ENCODE assay signal across 10 cellular contexts in genomic region chr11:1749787-1750351, GRCh38. TPM values are rescaled to one million over a fixed set of nuclear protein-coding genes. Genes with fewer than 3 reads are reported as not detected.
A peak's percentile ranks its signal among the peaks of the same experiment; 100 is the strongest.
DNase-seq lines count a peak whose midpoint lies in the region; ATAC-seq, FAIRE-seq and TF ChIP-seq lines count a peak whose summit lies in the region.
"Had no signal": no experiment of that assay in that cellular context is flagged by ENCODE, and none has a peak within 500 bp of the region (broad histone marks: within the 10 kb centered on the region; RNA-seq: fewer than 3 reads in every experiment).

No MANE protein-coding gene starts in this region.

- no peak overlapping the region for H3K27ac Mint-ChIP-seq in stimulated activated naive CD8-positive, alpha-beta T cell treated with anti-CD3 and anti-CD28 coated beads, Interleukin-15, Interleukin-2, amounts not matched to agents 100 ng/mL and 50 ng/mL, for 24 hours

- no peaks in the 10 kb centered on the region for H3K27me3 ChIP-seq in body of pancreas
- peaks cover 0 to 3% of the 10 kb centered on the region in 2 experiments; a peak in 2 of 5 replicates for H3K27me3 ChIP-seq in HepG2 (ENCODE audit: control insufficient read depth in 1 of 2, insufficient read depth in 2 of 2, low read length in 2 of 2)
- H3K27me3 ChIP-seq in aorta (ENCODE audit: control insufficient read depth in 1 of 2, insufficient read depth in 2 of 2, low read length in 1 of 2) = no peaks in the 10 kb centered on the region

- no peak overlapping the region for H3K9ac ChIP-seq in HepG2 (ENCODE audit: insufficient read depth, low read depth, low read length)

- intact Hi-C loops in body of pancreas (cut with DNase I) (no loop called here), HepG2 (cut with micrococcal nuclease; ENCODE audit: unreplicated experiment) (no loop called here), aorta (cut with DNase I) (loop anchor here (2.0 to 5.0 kb wide), 3 partner anchors 53 to 77 kb away; partner anchors contain the start of gene KRTAP5-6 (in 1 of the 2))

- no peaks in the 10 kb centered on the region for H3K9me3 ChIP-seq in body of pancreas
- H3K9me3 ChIP-seq in HepG2 (ENCODE audit: low read length) = no peaks in the 10 kb centered on the region
- H3K9me3 ChIP-seq in aorta (ENCODE audit: control insufficient read depth, low read length) = no peaks in the 10 kb centered on the region

- ATAC-seq in stimulated activated naive CD8-positive, alpha-beta T cell treated with anti-CD3 and anti-CD28 coated beads, Interleukin-15, Interleukin-2, amounts not matched to agents 100 U/mL and 50 U/mL, for 24 hours = no peak
- ATAC-seq in body of pancreas (peak; percentile 15), HepG2 (peak; percentile 25), aorta (ENCODE audit: low FRiP score) (no peak), HG02981 (IDR thresholded peaks at IDR 0.05; ENCODE audit: unreplicated experiment) (no peak), HG03378 (IDR thresholded peaks at IDR 0.05; ENCODE audit: unreplicated experiment) (no peak)

- peak overlapping the region; percentile 48 for H3K4me3 Mint-ChIP-seq in stimulated activated naive CD8-positive, alpha-beta T cell treated with anti-CD3 and anti-CD28 coated beads, Interleukin-15, Interleukin-2, amounts not matched to agents 100 ng/mL and 50 ng/mL, for 24 hours

- H3K36me3 ChIP-seq in body of pancreas (replicated peaks in 1 of 2; ENCODE audit: insufficient read depth in 1 of 2, low read depth in 2 of 2) (peaks cover 0 to 17% of the 10 kb centered on the region in 2 donors), HepG2 (replicated peaks in 1 of 2; ENCODE audit: control insufficient read depth in 1 of 2, insufficient read depth in 2 of 2, low read length in 2 of 2) (peaks cover 5 to 7% of the 10 kb centered on the region in 2 experiments; a peak in 2 of 5 replicates), aorta (ENCODE audit: control insufficient read depth in 1 of 2, insufficient read depth in 2 of 2, low read length in 1 of 2) (peaks cover 0 to 4% of the 10 kb centered on the region in 2 donors)

- H2AFZ ChIP-seq in HepG2 (ENCODE audit: low read length) = no peak overlapping the region

- no TSS peak for BruUV-seq in HepG2 (replicated peaks; lab: Mats Ljungman, UMichigan)

- TF ChIP-seq EP300 in HepG2 (IDR thresholded peaks at IDR 0.05; ENCODE audit: low read depth in 2 of 2, low read length in 2 of 2) (no peak), HepG2 (CRISPR knock-in tag; IDR thresholded peaks at IDR 0.05; ENCODE audit: borderline replicate concordance) (no peak)

- H3K27ac ChIP-seq in body of pancreas (no peak overlapping the region), HepG2 (ENCODE audit: extremely low read length, insufficient read depth, low read length) (no peak overlapping the region), aorta (ENCODE audit: low read depth in 1 of 2, low read length in 2 of 2) (peak overlapping the region; percentile 54 to 86)

- no peak for DNase-seq in stimulated activated naive CD8-positive, alpha-beta T cell treated with anti-CD3 and anti-CD28 coated beads, Interleukin-15, Interleukin-2, amounts not matched to agents 100 U/mL and 50 U/mL, for 24 hours
- DNase-seq in body of pancreas (no peak), HepG2 (ENCODE audit: low spot score) (no peak), aorta (peak; percentile 80 to 83), midbrain (lab: John Stamatoyannopoulos, UW) (no peak)
- DNase-seq: GDM1 had no signal

- peaks cover 14% of the 10 kb centered on the region for H3K27me3 Mint-ChIP-seq in stimulated activated naive CD8-positive, alpha-beta T cell treated with anti-CD3 and anti-CD28 coated beads, Interleukin-15, Interleukin-2, amounts not matched to agents 100 ng/mL and 50 ng/mL, for 24 hours

- H3K4me1 Mint-ChIP-seq in stimulated activated naive CD8-positive, alpha-beta T cell treated with anti-CD3 and anti-CD28 coated beads, Interleukin-15, Interleukin-2, amounts not matched to agents 100 ng/mL and 50 ng/mL, for 24 hours (ENCODE audit: low read depth) = peaks cover 30% of the 10 kb centered on the region

- TF ChIP-seq POLR2A in body of pancreas (IDR thresholded peaks at IDR 0.05) = no peak
- 0 out of 4 replicates have a peak, but pooled peaks of 1 of the 2 experiments have one; percentile 11 for TF ChIP-seq POLR2A in HepG2 (IDR thresholded peaks at IDR 0.05; ENCODE audit: insufficient read depth in 1 of 2, low read depth in 2 of 2, low read length in 2 of 2)

- no peak for FAIRE-seq in HepG2 (lab: Jason Lieb, UNC)

- H3K4me2 ChIP-seq in HepG2 (ENCODE audit: low read depth, low read length) = no peak overlapping the region

- WGBS in body of pancreas, 2 donors = 13 to 30% methylated on average over 12 of the region's 12 CpGs
- 27% methylated on average over 9 of the region's 12 CpGs for WGBS in HepG2 (ENCODE audit: low lambda C conversion rate)
- 36 to 38% methylated on average over 12 of the region's 12 CpGs for WGBS in aorta, 2 donors

- peaks cover 8% of the 10 kb centered on the region for H3K9me3 Mint-ChIP-seq in stimulated activated naive CD8-positive, alpha-beta T cell treated with anti-CD3 and anti-CD28 coated beads, Interleukin-15, Interleukin-2, amounts not matched to agents 100 ng/mL and 50 ng/mL, for 24 hours

- POLR2A ChIA-PET in HepG2 (lab: Yijun Ruan, JAX) = interaction anchor here (1.5 to 1.7 kb wide), 3 partner anchors 12 to 97 kb away, joined by 4 to 9 read pairs (median 6); no protein-coding TSS in a partner anchor

- H3K36me3 Mint-ChIP-seq in stimulated activated naive CD8-positive, alpha-beta T cell treated with anti-CD3 and anti-CD28 coated beads, Interleukin-15, Interleukin-2, amounts not matched to agents 100 ng/mL and 50 ng/mL, for 24 hours (ENCODE audit: low read depth) = peaks cover 4% of the 10 kb centered on the region

- H3K4me3 ChIP-seq in body of pancreas (no peak overlapping the region), HepG2 (replicated peaks in 1 of 3; ENCODE audit: insufficient read depth in 1 of 3, low read depth in 2 of 3, low read length in 3 of 3) (no peak overlapping the region; a peak in 1 of 6 replicates), aorta (ENCODE audit: low read length in 2 of 2) (peak overlapping the region; percentile 56 to 59)

- peaks cover 3% of the 10 kb centered on the region; the same call in 1 of the 2 replicates for H4K20me1 ChIP-seq in HepG2 (ENCODE audit: insufficient read depth, low read length)

- CTCF ChIA-PET in HepG2 (lab: Yijun Ruan, JAX; ENCODE audit: low intra/inter-chr PET ratio, low total read pairs) = no interaction called here

- TF ChIP-seq CTCF in body of pancreas (IDR thresholded peaks at IDR 0.05) = no peak
- TF ChIP-seq CTCF in HepG2 (CRISPR knock-in tag; IDR thresholded peaks at IDR 0.05) = no peak

- H3K4me1 ChIP-seq in body of pancreas (peaks cover 35% of the 10 kb centered on the region), HepG2 (ENCODE audit: insufficient read depth, low read length) (peaks cover 22% of the 10 kb centered on the region; the same call in 1 of the 2 replicates), aorta (ENCODE audit: control insufficient read depth in 1 of 2, insufficient read depth in 2 of 2, low read length in 2 of 2) (no peaks in the 10 kb centered on the region)

- in situ Hi-C loops in HepG2 (cut with HindIII; ENCODE audit: extremely low pct_ligation_motif_present, low pct_unique_long_range_greater_than_20kb) = no loop called here

- H3K79me2 ChIP-seq in HepG2 (ENCODE audit: insufficient read depth, low read length) = no peaks in the 10 kb centered on the region

- no peak for TF ChIP-seq RAD21 in HepG2 (CRISPR knock-in tag; IDR thresholded peaks at IDR 0.05)

RNA-seq across cellular contexts. Expression of gene IFITM10, which starts 0.5 kb away (rescaled TPM):
- total RNA-seq in body of pancreas (under 1 TPM in 1 of 2 donors, not detected in 1; 0.26 TPM), HepG2 (2016; rRNA removed; fragmentation: Illumina TruSeq; extraction: Trizol) (0.09 TPM in 1 of 2 replicates, not detected in the other), aorta (10 to 100 TPM; 10.7 to 15.0 TPM)
- not detected in 2 replicates for total RNA-seq in HepG2 (2016; cell fraction: cytosol; rRNA removed; fragmentation: Illumina TruSeq; extraction: Trizol; ENCODE audit: low read depth)
- total RNA-seq in HepG2 (2016; cell fraction: insoluble cytoplasmic fraction; rRNA removed; fragmentation: Illumina TruSeq; extraction: Trizol) = not detected in 2 replicates
- total RNA-seq in HepG2 (2016; cell fraction: membrane; rRNA removed; fragmentation: Illumina TruSeq; extraction: Trizol) = not detected in 2 replicates
- total RNA-seq in HepG2 (2016; cell fraction: nucleus; rRNA removed; fragmentation: Illumina TruSeq; extraction: Trizol) = not detected in 2 replicates
- polyA plus RNA-seq in HepG2 (2011; rRNA removed) (0.13 and 0.22 TPM in 2 replicates), aorta (10 to 100 TPM in 1 of 2 donors, 1 to 10 TPM in 1; 1.9 to 47.7 TPM)
- 0.08 and 0.11 TPM in 2 replicates for polyA plus RNA-seq in HepG2 (2011; cell fraction: cytosol; rRNA removed)
- 1.8 and 2.5 TPM in 2 replicates for polyA plus RNA-seq in HepG2 (2011; cell fraction: nucleus; rRNA removed)
- polyA plus RNA-seq in HepG2 (2012) = 0.47 and 1.3 TPM in 2 replicates
- not detected in 2 replicates for polyA plus RNA-seq in HepG2 (2016; cell fraction: cytosol; fragmentation: Illumina TruSeq; extraction: Trizol; ENCODE audit: low read depth)
- polyA plus RNA-seq in HepG2 (2016; cell fraction: insoluble cytoplasmic fraction; fragmentation: Illumina TruSeq; extraction: Trizol; ENCODE audit: low read depth) = not detected in 2 replicates
- not detected in 2 replicates for polyA plus RNA-seq in HepG2 (2016; cell fraction: membrane; fragmentation: Illumina TruSeq; extraction: Trizol; ENCODE audit: low read depth)
- polyA plus RNA-seq in HepG2 (2016; cell fraction: nucleus; fragmentation: Illumina TruSeq; extraction: Trizol; ENCODE audit: insufficient read depth, low read depth) = not detected in 2 replicates
- polyA minus RNA-seq in HepG2 (2011; rRNA and poly(A)+ RNA removed; ENCODE audit: low replicate concordance) = 0.28 and 0.44 TPM in 2 replicates
- not detected in 2 replicates for polyA minus RNA-seq in HepG2 (2011; cell fraction: cytosol; rRNA and poly(A)+ RNA removed)
- 1.0 and 1.6 TPM in 2 replicates for polyA minus RNA-seq in HepG2 (2011; cell fraction: nucleus; rRNA and poly(A)+ RNA removed)

RNA-seq across cellular contexts. Expression of gene CTSD, which starts 13.9 kb away (rescaled TPM):
- total RNA-seq in body of pancreas (100 to 1,000 TPM; 214 to 255 TPM), HepG2 (2016; rRNA removed; fragmentation: Illumina TruSeq; extraction: Trizol) (41.6 and 143 TPM in 2 replicates), aorta (100 to 1,000 TPM; 473 to 535 TPM)
- 27.5 and 30.2 TPM in 2 replicates for total RNA-seq in HepG2 (2016; cell fraction: cytosol; rRNA removed; fragmentation: Illumina TruSeq; extraction: Trizol; ENCODE audit: low read depth)
- total RNA-seq in HepG2 (2016; cell fraction: insoluble cytoplasmic fraction; rRNA removed; fragmentation: Illumina TruSeq; extraction: Trizol) = 34.4 and 150 TPM in 2 replicates
- 48.5 and 49.5 TPM in 2 replicates for total RNA-seq in HepG2 (2016; cell fraction: membrane; rRNA removed; fragmentation: Illumina TruSeq; extraction: Trizol)
- total RNA-seq in HepG2 (2016; cell fraction: nucleus; rRNA removed; fragmentation: Illumina TruSeq; extraction: Trizol) = 148 and 175 TPM in 2 replicates
- polyA plus RNA-seq in HepG2 (2011; rRNA removed) (230 and 408 TPM in 2 replicates), aorta (100 to 1,000 TPM; 619 to 646 TPM)
- 243 and 281 TPM in 2 replicates for polyA plus RNA-seq in HepG2 (2011; cell fraction: cytosol; rRNA removed)
- polyA plus RNA-seq in HepG2 (2011; cell fraction: nucleus; rRNA removed) = 384 and 418 TPM in 2 replicates
- polyA plus RNA-seq in HepG2 (2012) = 353 and 402 TPM in 2 replicates
- 52.6 and 53.6 TPM in 2 replicates for polyA plus RNA-seq in HepG2 (2016; cell fraction: cytosol; fragmentation: Illumina TruSeq; extraction: Trizol; ENCODE audit: low read depth)
- 67.0 and 91.4 TPM in 2 replicates for polyA plus RNA-seq in HepG2 (2016; cell fraction: insoluble cytoplasmic fraction; fragmentation: Illumina TruSeq; extraction: Trizol; ENCODE audit: low read depth)
- polyA plus RNA-seq in HepG2 (2016; cell fraction: membrane; fragmentation: Illumina TruSeq; extraction: Trizol; ENCODE audit: low read depth) = 63.0 and 71.7 TPM in 2 replicates
- 389 and 405 TPM in 2 replicates for polyA plus RNA-seq in HepG2 (2016; cell fraction: nucleus; fragmentation: Illumina TruSeq; extraction: Trizol; ENCODE audit: insufficient read depth, low read depth)
- 165 and 658 TPM in 2 replicates for polyA minus RNA-seq in HepG2 (2011; rRNA and poly(A)+ RNA removed; ENCODE audit: low replicate concordance)
- polyA minus RNA-seq in HepG2 (2011; cell fraction: cytosol; rRNA and poly(A)+ RNA removed) = 233 and 311 TPM in 2 replicates
- 60.6 and 93.4 TPM in 2 replicates for polyA minus RNA-seq in HepG2 (2011; cell fraction: nucleus; rRNA and poly(A)+ RNA removed)

RNA-seq across cellular contexts. Expression of gene KRTAP5-6, which starts 52.9 kb away (rescaled TPM):
- not detected for total RNA-seq in body of pancreas
- total RNA-seq in HepG2 (2016; rRNA removed; fragmentation: Illumina TruSeq; extraction: Trizol) = not detected in 2 replicates
- not detected in 2 replicates for total RNA-seq in HepG2 (2016; cell fraction: cytosol; rRNA removed; fragmentation: Illumina TruSeq; extraction: Trizol; ENCODE audit: low read depth)
- total RNA-seq in HepG2 (2016; cell fraction: insoluble cytoplasmic fraction; rRNA removed; fragmentation: Illumina TruSeq; extraction: Trizol) = not detected in 2 replicates
- total RNA-seq in HepG2 (2016; cell fraction: membrane; rRNA removed; fragmentation: Illumina TruSeq; extraction: Trizol) = not detected in 2 replicates
- total RNA-seq in HepG2 (2016; cell fraction: nucleus; rRNA removed; fragmentation: Illumina TruSeq; extraction: Trizol) = not detected in 2 replicates
- not detected in 2 replicates for polyA plus RNA-seq in HepG2 (2011; rRNA removed)
- 0.15 TPM in 1 of 2 replicates, not detected in the other for polyA plus RNA-seq in HepG2 (2011; cell fraction: cytosol; rRNA removed)
- polyA plus RNA-seq in HepG2 (2011; cell fraction: nucleus; rRNA removed) = 0.35 and 0.43 TPM in 2 replicates
- polyA plus RNA-seq in HepG2 (2012) = not detected in 2 replicates
- not detected in 2 replicates for polyA plus RNA-seq in HepG2 (2016; cell fraction: cytosol; fragmentation: Illumina TruSeq; extraction: Trizol; ENCODE audit: low read depth)
- not detected in 2 replicates for polyA plus RNA-seq in HepG2 (2016; cell fraction: insoluble cytoplasmic fraction; fragmentation: Illumina TruSeq; extraction: Trizol; ENCODE audit: low read depth)
- not detected in 2 replicates for polyA plus RNA-seq in HepG2 (2016; cell fraction: membrane; fragmentation: Illumina TruSeq; extraction: Trizol; ENCODE audit: low read depth)
- polyA plus RNA-seq in HepG2 (2016; cell fraction: nucleus; fragmentation: Illumina TruSeq; extraction: Trizol; ENCODE audit: insufficient read depth, low read depth) = not detected in 2 replicates
- not detected in 2 replicates for polyA minus RNA-seq in HepG2 (2011; rRNA and poly(A)+ RNA removed; ENCODE audit: low replicate concordance)
- polyA minus RNA-seq in HepG2 (2011; cell fraction: cytosol; rRNA and poly(A)+ RNA removed) = not detected in 2 replicates
- not detected in 2 replicates for polyA minus RNA-seq in HepG2 (2011; cell fraction: nucleus; rRNA and poly(A)+ RNA removed)
- total RNA-seq in aorta = not detected
- not detected for polyA plus RNA-seq in aorta
- total RNA-seq: T-helper 2 cell treated with Interferon-gamma antibody and Interleukin-4, amounts not matched to agents 100 ng/mL and 5 ng/mL, for 36 hours had no signal

Comparison
In these comparisons a context has a peak if more than half of its experiments do, and no peak if none do; other contexts are left out.
1. ATAC-seq: peak in body of pancreas (single experiment) and HepG2 (single experiment); none in stimulated activated naive CD8-positive, alpha-beta T cell treated with anti-CD3 and anti-CD28 coated beads, Interleukin-15, Interleukin-2, amounts not matched to agents 100 U/mL and 50 U/mL, for 24 hours (single experiment), aorta (single experiment), HG02981 (single experiment) and HG03378 (single experiment).
2. DNase-seq: peak in aorta (2 of 2); none in stimulated activated naive CD8-positive, alpha-beta T cell treated with anti-CD3 and anti-CD28 coated beads, Interleukin-15, Interleukin-2, amounts not matched to agents 100 U/mL and 50 U/mL, for 24 hours (single experiment), body of pancreas (0 of 4), HepG2 (single experiment) and midbrain (single experiment).
3. H3K27ac ChIP-seq: peak in aorta (2 of 2); none in body of pancreas (0 of 4) and HepG2 (single experiment).
4. H3K4me3 ChIP-seq: peak in aorta (2 of 2); none in body of pancreas (0 of 2) and HepG2 (0 of 3).
5. RNA of gene IFITM10, which starts 0.5 kb away (total RNA-seq): 10.7 to 15.0 TPM in aorta; 0.26 TPM in body of pancreas and 0.09 TPM in HepG2; every median in the first group is over 4 times any median in the second.
6. intact Hi-C loops: an anchor here in aorta (2.0 to 5.0 kb wide); none called in body of pancreas and HepG2.